8 cellular contexts compared by ENCODE assay signal in genomic region chr19:49451430-49452181, GRCh38. TPM values are rescaled to one million over a fixed set of nuclear protein-coding genes. Genes with fewer than 3 reads are reported as not detected.
DNase-seq lines count a peak whose midpoint lies in the region; ATAC-seq and TF ChIP-seq lines count a peak whose summit lies in the region.

PIH1D1 (minus strand) TSS chr19:49451814; CDS start chr19:49451574, 240 bp downstream.

- CTCF ChIA-PET in OCI-LY7 (lab: Charles Lee; ENCODE audit: unreplicated experiment) = interaction anchor here (0.6 kb wide), 1 partner anchor 47 kb away, joined by 5 read pairs; no protein-coding TSS in a partner anchor

- no peaks in the 10 kb centered on the region for H4K20me1 ChIP-seq in OCI-LY7 (ENCODE audit: insufficient read depth, low read length)

- H3K4me2 ChIP-seq in OCI-LY7 (ENCODE audit: low read length) = peak within 1 kb of the TSS; percentile 88

- H3K4me1 ChIP-seq in OCI-LY7 (ENCODE audit: insufficient read depth, low read length, poor library complexity, severe bottlenecking) (peaks cover 31% of the 10 kb centered on the region), mononuclear cell (ENCODE audit: insufficient read depth, low read length) (peaks cover 39% of the 10 kb centered on the region)

- peak; percentile 50 for ATAC-seq in GM21515 (IDR thresholded peaks at IDR 0.05; ENCODE audit: unreplicated experiment)

- peak within 1 kb of the TSS; percentile 93 for H3K4me3 ChIP-seq in OCI-LY7 (ENCODE audit: low read depth, low read length, poor library complexity, severe bottlenecking)
- H3K4me3 ChIP-seq in epithelial cell of esophagus (ENCODE audit: low read length) = peak within 1 kb of the TSS; percentile 91
- peak within 1 kb of the TSS; percentile 98 for H3K4me3 ChIP-seq in mononuclear cell (ENCODE audit: low read length)

- peaks cover 49% of the 10 kb centered on the region for H3K36me3 ChIP-seq in OCI-LY7 (ENCODE audit: insufficient read depth, low read length)

- no peaks in the 10 kb centered on the region for H3K9me3 ChIP-seq in OCI-LY7 (ENCODE audit: low read length)
- H3K9me3 ChIP-seq in mononuclear cell (ENCODE audit: low read depth, low read length) = no peaks in the 10 kb centered on the region

- POLR2A ChIA-PET in OCI-LY7 (lab: Charles Lee) = interaction anchor here (0.6 to 1.5 kb wide), 5 partner anchors 8 to 358 kb away, joined by 3 to 4 read pairs (median 3); partner anchors contain the start of gene RPL13A

- no peak for TF ChIP-seq CTCF in OCI-LY7 (conservative IDR thresholded peaks at IDR 0.05; ENCODE audit: low read length)
- TF ChIP-seq CTCF in epithelial cell of esophagus (IDR thresholded peaks at IDR 0.05; ENCODE audit: insufficient read depth, low read depth, low read length, missing control alignments) = peak; percentile 29

- peak within 1 kb of the TSS; percentile 92 for H3K27ac ChIP-seq in OCI-LY7 (ENCODE audit: low read depth, low read length, poor library complexity, severe bottlenecking)

- intact Hi-C loops in OCI-LY7 (cut with micrococcal nuclease; ENCODE audit: unreplicated experiment) = loop anchor here (5.0 kb wide), 1 partner anchor 36 kb away; the partner anchor contains the start of gene RPL13A

- peaks cover 44% of the 10 kb centered on the region for H3K79me2 ChIP-seq in OCI-LY7 (ENCODE audit: insufficient read depth, low read depth, low read length)

- H2AFZ ChIP-seq in OCI-LY7 (ENCODE audit: low read length) = peak within 1 kb of the TSS; percentile 39; the same call in 1 of the 2 replicates

- BruUV-seq in OCI-LY7 (replicated peaks; lab: Mats Ljungman, UMichigan) = TSS peak; percentile 82

- H3K9me2 ChIP-seq in OCI-LY7 (ENCODE audit: insufficient read depth, low read length) = no peaks in the 10 kb centered on the region

- no peaks in the 10 kb centered on the region for H3K27me3 ChIP-seq in mononuclear cell (ENCODE audit: insufficient read depth, low read length)

- DNase-seq in D341Med (ENCODE audit: low spot score) = peak; percentile 84
- peak; percentile 94 for DNase-seq in HuH-7.5 (ENCODE audit: low spot score)
- DNase-seq in OCI-LY7 (ENCODE audit: low spot score) = peak; percentile 100
- DNase-seq in activated T-cell treated with anti-CD3 and anti-CD28 coated beads for 1 hour (ENCODE audit: low read depth) = peak; percentile 90
- peak; percentile 99 for DNase-seq in epithelial cell of esophagus (ENCODE audit: low read depth)
- peak; percentile 84 to 86 for DNase-seq in stimulated activated CD8-positive, alpha-beta memory T cell treated with anti-CD3 and anti-CD28 coated beads, Interleukin-4, amount 100 ng/mL, for 1 hour (ENCODE audit: low read depth in 2 of 2, low spot score in 1 of 2)

RNA-seq across cellular contexts. Expression of gene PIH1D1, which starts in this region (rescaled TPM):
- total RNA-seq in OCI-LY7 (2014; rRNA removed; shearing (Covaris generic)) = 114 and 117 TPM in 2 replicates
- total RNA-seq in OCI-LY7 (2022) (93.2 and 95.5 TPM in 2 replicates), mononuclear cell (45.2 TPM)

Comparison
In these comparisons a context has a peak if more than half of its experiments do, and no peak if none do; other contexts are left out.
1. Peak in every context shown above with its lines: DNase-seq, ATAC-seq, H3K4me3 ChIP-seq and H3K27ac ChIP-seq.